8 cellular contexts compared by ENCODE assay signal in the genomic region with DNA sequence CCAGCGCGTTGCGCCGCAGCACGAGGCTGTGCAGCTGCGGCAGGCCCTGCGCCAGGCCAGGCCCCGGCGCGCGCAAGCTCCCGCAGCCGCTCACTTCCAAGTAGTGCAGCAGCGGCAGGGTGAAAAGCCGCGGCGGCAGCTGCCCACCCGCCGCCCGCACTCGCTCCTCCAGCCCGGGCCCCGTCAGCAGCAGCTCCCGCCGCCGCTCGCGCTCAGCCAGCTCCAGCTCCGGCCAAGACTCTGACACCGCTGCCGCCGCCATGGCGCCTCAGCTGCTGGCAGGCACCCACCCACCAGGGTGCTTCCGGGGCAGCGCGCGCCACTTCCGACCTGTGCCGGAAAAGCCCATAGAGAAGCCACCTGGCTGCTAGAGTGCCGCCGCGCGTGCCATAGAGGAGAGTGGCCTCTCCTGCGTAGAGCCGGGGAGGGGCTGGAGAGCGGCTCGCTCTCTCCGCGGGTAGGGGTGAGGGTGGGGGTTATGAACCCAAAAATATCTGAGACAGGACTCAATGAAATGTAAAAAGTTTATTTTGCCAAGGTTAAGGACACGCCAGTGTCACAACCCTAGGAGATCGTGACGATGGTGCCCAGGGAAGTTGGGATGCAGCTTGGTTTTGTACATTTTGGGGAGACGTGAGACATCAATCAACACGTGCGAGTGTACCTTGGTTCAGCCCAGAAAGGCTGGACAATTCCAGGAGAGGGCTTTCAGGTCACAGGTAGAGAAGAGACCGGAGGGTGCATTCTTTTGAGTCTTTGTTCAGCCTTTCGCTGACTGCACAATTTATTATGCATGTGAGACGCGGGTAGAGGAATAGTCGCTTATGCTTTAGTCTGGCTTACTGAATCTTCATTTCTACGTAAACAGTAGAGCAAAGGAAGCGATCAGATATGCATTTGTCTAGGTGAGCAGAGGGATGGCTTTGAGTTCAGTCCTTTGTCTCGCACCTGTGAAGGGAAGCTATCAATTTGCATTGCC. TPM values are rescaled to one million over a fixed set of nuclear protein-coding genes. Genes with fewer than 3 reads are reported as not detected.
A peak's percentile ranks its signal among the peaks of the same experiment; 100 is the strongest.
DNase-seq lines count a peak whose midpoint lies in the region; ATAC-seq and TF ChIP-seq lines count a peak whose summit lies in the region.

A gene (minus strand): TSS at position 284 of the 979 bp plus-strand sequence. CDS start 22 bp downstream, at position 262.

- peak within 1 kb of the TSS; percentile 94 for H3K4me3 ChIP-seq in psoas muscle
- peak within 1 kb of the TSS; percentile 99 for H3K4me3 ChIP-seq in urinary bladder (ENCODE audit: low read depth, low read length)

- DNase-seq in GM13977 (ENCODE audit: low spot score) (peak; percentile 99), NCI-H1694 (lab: John Stamatoyannopoulos, UW) (peak; percentile 69), left ventricle myocardium superior (peak; percentile 98), psoas muscle (peak; percentile 96 to 98)

- no peaks in the 10 kb centered on the region for H3K9me3 ChIP-seq in psoas muscle

- TF ChIP-seq CTCF in GM13977 (IDR thresholded peaks at IDR 0.05; ENCODE audit: extremely low read depth, insufficient read depth, missing control alignments), result no peak
- TF ChIP-seq CTCF in psoas muscle (IDR thresholded peaks at IDR 0.05), result no peak

- no peaks in the 10 kb centered on the region for H3K27me3 ChIP-seq in psoas muscle (ENCODE audit: insufficient read depth in 3 of 3, low read length in 2 of 3)

- in situ Hi-C loops in GM13977 (cut with MboI; ENCODE audit: low pct_unique_long_range_greater_than_20kb, low sequenced_read_pairs, unreplicated experiment), result no loop called here

- peaks cover 0 to 11% of the 10 kb centered on the region in 2 donors for H3K36me3 ChIP-seq in psoas muscle (ENCODE audit: insufficient read depth in 1 of 2, low read depth in 1 of 2)
- H3K36me3 ChIP-seq in urinary bladder (ENCODE audit: insufficient read depth), result no peaks in the 10 kb centered on the region

- ATAC-seq in HG02840 (IDR thresholded peaks at IDR 0.05; ENCODE audit: low FRiP score, unreplicated experiment), result peak; percentile 98
- peak; percentile 100 for ATAC-seq in left ventricle myocardium superior
- peak; percentile 99 to 100 (median 99) for ATAC-seq in psoas muscle

- H3K4me1 ChIP-seq in psoas muscle (peaks cover 36% of the 10 kb centered on the region), urinary bladder (ENCODE audit: insufficient read depth) (peaks cover 2% of the 10 kb centered on the region)

- H3K27ac ChIP-seq in angular gyrus (ENCODE audit: low read depth, low read length), result peak within 1 kb of the TSS; percentile 70
- H3K27ac ChIP-seq in psoas muscle, result peak within 1 kb of the TSS; percentile 79
- no peak within 1 kb of the TSS for H3K27ac ChIP-seq in urinary bladder (ENCODE audit: low read depth)

- WGBS in psoas muscle, 3 donors, result 4 to 5% (median 4%) methylated on average over 59 to 63 of the region's 63 CpGs
- 2% methylated on average over 63 of the region's 63 CpGs for WGBS in urinary bladder

- intact Hi-C loops in T-helper 2 cell treated with Interferon-gamma antibody and Interleukin-4, amounts not matched to agents 100 ng/mL and 5 ng/mL, for 36 hours (cut with micrococcal nuclease), result loop anchor here (1.0 to 2.0 kb wide), 6 partner anchors 24 to 171 kb away; a partner anchor contains a TSS
- intact Hi-C loops in left ventricle myocardium superior (cut with micrococcal nuclease), result no loop called here
- intact Hi-C loops in psoas muscle (cut with DNase I), result no loop called here

RNA-seq across cellular contexts. Expression of the gene that starts here (rescaled TPM):
- 34.8 and 40.4 TPM in 2 replicates for total RNA-seq in T-helper 2 cell treated with Interferon-gamma antibody and Interleukin-4, amounts not matched to agents 100 ng/mL and 5 ng/mL, for 36 hours
- total RNA-seq in left ventricle myocardium superior, result 57.5 TPM
- 100 to 1,000 TPM in 1 of 4 donors, 10 to 100 TPM in 3; 93.9 to 126 (median 97.3) TPM for total RNA-seq in psoas muscle
- 10 to 100 TPM; 44.3 to 92.5 (median 57.6) TPM for polyA plus RNA-seq in psoas muscle
- 17.8 TPM for total RNA-seq in urinary bladder
- polyA plus RNA-seq in urinary bladder, result 31.0 TPM
